13 cellular contexts compared by ENCODE assay signal in the genomic region with DNA sequence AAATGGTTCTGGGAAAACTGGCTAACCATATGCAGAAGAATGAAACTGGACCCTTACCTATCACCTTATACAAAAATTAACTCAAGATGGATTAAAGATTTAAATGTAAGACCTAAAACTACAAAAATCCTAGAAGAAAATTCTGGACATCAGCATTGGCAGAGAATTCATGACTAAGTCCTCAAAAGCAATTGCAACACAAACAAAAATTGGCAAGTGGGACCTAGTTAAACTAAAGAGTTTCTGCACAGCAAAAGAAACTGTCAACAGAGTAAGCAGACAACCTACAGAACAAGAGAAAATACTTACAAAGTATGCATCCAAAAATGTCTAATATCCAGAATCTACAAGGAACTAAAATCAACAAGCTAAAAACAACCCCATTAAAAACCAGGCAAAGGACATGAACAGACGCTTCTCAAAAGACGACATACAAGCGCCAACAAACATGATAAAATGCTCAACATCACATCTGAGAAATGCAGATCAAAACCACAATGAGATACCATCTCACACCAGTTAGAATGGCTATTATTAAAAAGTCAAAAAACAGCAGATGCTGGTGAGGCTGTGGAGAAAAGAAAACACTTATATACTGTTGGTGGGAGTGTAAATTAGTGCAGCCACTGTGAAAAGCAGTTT. TPM values are rescaled to one million over a fixed set of nuclear protein-coding genes. Genes with fewer than 3 reads are reported as not detected.
DNase-seq lines count a peak whose midpoint lies in the region; ATAC-seq and TF ChIP-seq lines count a peak whose summit lies in the region.
"Not testable (repeated sequence)": the region's sequence is repeated elsewhere in the genome, so short reads cannot be mapped to it uniquely, and the experiment has no call there.
"Had no signal": no experiment of that assay in that cellular context is flagged by ENCODE, and none has a peak within 500 bp of the region (broad histone marks: within the 10 kb centered on the region; RNA-seq: fewer than 3 reads in every experiment).

No MANE protein-coding gene starts in this region.

- not testable (repeated sequence) for ATAC-seq in CD4-positive, CD25-positive, alpha-beta regulatory T cell (ENCODE audit: low read depth in 2 of 2); activated CD8-positive, alpha-beta T cell treated with anti-CD3 and anti-CD28 coated beads for 36 hours; central memory CD8-positive, alpha-beta T cell (replicated peaks; ENCODE audit: extremely low read depth, poor library complexity, severe bottlenecking); natural killer cell

- H3K4me1 ChIP-seq in CD4-positive, CD25-positive, alpha-beta regulatory T cell (ENCODE audit: control insufficient read depth, insufficient read depth, low read length, poor library complexity, severe bottlenecking) = peaks cover 34% of the 10 kb centered on the region
- H3K4me1 ChIP-seq in HEK293 (ENCODE audit: control insufficient read depth, insufficient read depth, low read length) = not testable (repeated sequence)

- POLR2A ChIA-PET in HEK293 (lab: Yijun Ruan, JAX) = interaction anchor here (1.1 kb wide), 1 partner anchor 16 kb away, joined by 5 read pairs; no protein-coding TSS in a partner anchor
- POLR2A ChIA-PET in activated CD8-positive, alpha-beta T cell treated with anti-CD3 and anti-CD28 coated beads for 36 hours (lab: Charles Lee) = not testable (repeated sequence)

- CTCF ChIA-PET in HEK293 (lab: Yijun Ruan, JAX) = interaction anchor here (2.0 to 3.0 kb wide), 2 partner anchors 9 to 25 kb away, joined by 5 to 17 read pairs; no protein-coding TSS in a partner anchor
- CTCF ChIA-PET in activated CD8-positive, alpha-beta T cell treated with anti-CD3 and anti-CD28 coated beads for 36 hours (lab: Charles Lee) = interaction anchor here (2.1 to 4.5 kb wide), 2 partner anchors 8 to 19 kb away, joined by 6 to 34 read pairs; partner anchors contain the start of gene EOLA1

- not testable (repeated sequence) for H3K36me3 ChIP-seq in CD4-positive, CD25-positive, alpha-beta regulatory T cell (ENCODE audit: control insufficient read depth, insufficient read depth, low read length); HEK293 (ENCODE audit: control insufficient read depth in 2 of 2, insufficient read depth in 1 of 2, low read length in 2 of 2)

- TF ChIP-seq CTCF in HEK293 (tag by site-specific recombination; IDR thresholded peaks at IDR 0.05); activated CD8-positive, alpha-beta T cell treated with anti-CD3 and anti-CD28 coated beads for 36 hours (IDR thresholded peaks at IDR 0.05); fibroblast of pulmonary artery (IDR thresholded peaks at IDR 0.05; ENCODE audit: low read length, missing control alignments); natural killer cell (IDR thresholded peaks at IDR 0.05): not testable (repeated sequence)

- H3K9me3 ChIP-seq in CD4-positive, CD25-positive, alpha-beta regulatory T cell (ENCODE audit: control insufficient read depth in 2 of 2, low read length in 2 of 2); HEK293 (ENCODE audit: control insufficient read depth, insufficient read depth, low read depth, low read length): not testable (repeated sequence)

- intact Hi-C loops in activated CD8-positive, alpha-beta T cell treated with anti-CD3 and anti-CD28 coated beads for 36 hours (cut with micrococcal nuclease); natural killer cell (cut with micrococcal nuclease): not testable (repeated sequence)

- H3K27ac ChIP-seq in CD4-positive, CD25-positive, alpha-beta regulatory T cell (ENCODE audit: insufficient read depth, low read length, poor library complexity, severe bottlenecking) = peak overlapping the region; percentile 73
- H3K27ac ChIP-seq in HEK293 (ENCODE audit: extremely low read depth, low read depth, low read length) = not testable (repeated sequence)

- H3K36me3 Mint-ChIP-seq in CD4-positive, CD25-positive, alpha-beta regulatory T cell; activated CD8-positive, alpha-beta T cell treated with anti-CD3 and anti-CD28 coated beads for 36 hours (ENCODE audit: low read depth); activated naive CD4-positive, alpha-beta T cell treated with anti-CD3 and anti-CD28 coated beads, Interleukin-2, amount 50 U/mL, for 24 hours; natural killer cell: not testable (repeated sequence)
- peaks cover 17% of the 10 kb centered on the region for H3K36me3 Mint-ChIP-seq in T-helper 1 cell treated with Interleukin-12 subunit alpha and Interleukin-12 subunit beta and Interleukin-4 antibody, amounts not matched to agents 30 μg/mL and 1 μg/mL, for 36 hours (ENCODE audit: low read depth)
- H3K36me3 Mint-ChIP-seq in central memory CD8-positive, alpha-beta T cell (ENCODE audit: insufficient read depth) = peaks cover 15% of the 10 kb centered on the region

- H3K4me3 ChIP-seq in CD4-positive, CD25-positive, alpha-beta regulatory T cell (ENCODE audit: low read depth, low read length) = peak overlapping the region; percentile 84
- H3K4me3 ChIP-seq in HEK293 (ENCODE audit: low read depth, low read length); fibroblast of pulmonary artery (replicated peaks; ENCODE audit: low read depth, low read length): not testable (repeated sequence)

- H3K27ac Mint-ChIP-seq in CD4-positive, CD25-positive, alpha-beta regulatory T cell = peak overlapping the region; percentile 39 to 93 (median 63)
- H3K27ac Mint-ChIP-seq in T-helper 1 cell treated with Interleukin-12 subunit alpha and Interleukin-12 subunit beta and Interleukin-4 antibody, amounts not matched to agents 30 μg/mL and 1 μg/mL, for 36 hours = not testable (repeated sequence)
- peak overlapping the region; percentile 18 for H3K27ac Mint-ChIP-seq in activated CD8-positive, alpha-beta T cell treated with anti-CD3 and anti-CD28 coated beads for 36 hours
- peak overlapping the region; percentile 23 for H3K27ac Mint-ChIP-seq in activated naive CD4-positive, alpha-beta T cell treated with anti-CD3 and anti-CD28 coated beads, Interleukin-2, amount 50 U/mL, for 24 hours
- H3K27ac Mint-ChIP-seq in central memory CD8-positive, alpha-beta T cell (ENCODE audit: low read depth) = peak overlapping the region; percentile 94
- peak overlapping the region; percentile 68 to 87 for H3K27ac Mint-ChIP-seq in natural killer cell

- H3K27me3 ChIP-seq in CD4-positive, CD25-positive, alpha-beta regulatory T cell (ENCODE audit: control insufficient read depth, insufficient read depth, low read length) = not testable (repeated sequence)

- H3K9me3 Mint-ChIP-seq in CD4-positive, CD25-positive, alpha-beta regulatory T cell; T-helper 1 cell treated with Interleukin-12 subunit alpha and Interleukin-12 subunit beta and Interleukin-4 antibody, amounts not matched to agents 30 μg/mL and 1 μg/mL, for 36 hours; activated CD8-positive, alpha-beta T cell treated with anti-CD3 and anti-CD28 coated beads for 36 hours; activated naive CD4-positive, alpha-beta T cell treated with anti-CD3 and anti-CD28 coated beads, Interleukin-2, amount 50 U/mL, for 24 hours; central memory CD8-positive, alpha-beta T cell; natural killer cell: not testable (repeated sequence)

- peak in 2 of 3 donors; percentile 37 to 39 for DNase-seq in CD4-positive, CD25-positive, alpha-beta regulatory T cell
- not testable (repeated sequence) for DNase-seq in activated CD8-positive, alpha-beta T cell treated with anti-CD3 and anti-CD28 coated beads for 36 hours; central memory CD8-positive, alpha-beta T cell (ENCODE audit: low spot score in 2 of 2); natural killer cell
- peak; percentile 46 for DNase-seq in fibroblast of pulmonary artery (ENCODE audit: low read depth)

- peak overlapping the region; percentile 66 to 91 (median 84) for H3K4me3 Mint-ChIP-seq in CD4-positive, CD25-positive, alpha-beta regulatory T cell
- H3K4me3 Mint-ChIP-seq in T-helper 1 cell treated with Interleukin-12 subunit alpha and Interleukin-12 subunit beta and Interleukin-4 antibody, amounts not matched to agents 30 μg/mL and 1 μg/mL, for 36 hours = peak overlapping the region; percentile 50
- peak overlapping the region; percentile 2 for H3K4me3 Mint-ChIP-seq in activated CD8-positive, alpha-beta T cell treated with anti-CD3 and anti-CD28 coated beads for 36 hours
- peak overlapping the region; percentile 33 for H3K4me3 Mint-ChIP-seq in activated naive CD4-positive, alpha-beta T cell treated with anti-CD3 and anti-CD28 coated beads, Interleukin-2, amount 50 U/mL, for 24 hours
- H3K4me3 Mint-ChIP-seq in central memory CD8-positive, alpha-beta T cell = peak overlapping the region; percentile 65
- H3K4me3 Mint-ChIP-seq in natural killer cell = peak overlapping the region; percentile 67

- peaks cover 14 to 59% (median 28%) of the 10 kb centered on the region in 4 donors for H3K4me1 Mint-ChIP-seq in CD4-positive, CD25-positive, alpha-beta regulatory T cell
- H3K4me1 Mint-ChIP-seq in T-helper 1 cell treated with Interleukin-12 subunit alpha and Interleukin-12 subunit beta and Interleukin-4 antibody, amounts not matched to agents 30 μg/mL and 1 μg/mL, for 36 hours (ENCODE audit: low read depth) = peaks cover 47% of the 10 kb centered on the region
- peaks cover 58% of the 10 kb centered on the region for H3K4me1 Mint-ChIP-seq in activated CD8-positive, alpha-beta T cell treated with anti-CD3 and anti-CD28 coated beads for 36 hours (ENCODE audit: low read depth)
- H3K4me1 Mint-ChIP-seq in activated naive CD4-positive, alpha-beta T cell treated with anti-CD3 and anti-CD28 coated beads, Interleukin-2, amount 50 U/mL, for 24 hours = peaks cover 33% of the 10 kb centered on the region
- H3K4me1 Mint-ChIP-seq in central memory CD8-positive, alpha-beta T cell = peaks cover 48% of the 10 kb centered on the region
- H3K4me1 Mint-ChIP-seq in natural killer cell = peaks cover 46 to 54% of the 10 kb centered on the region in 2 donors

- H3K27me3 Mint-ChIP-seq in CD4-positive, CD25-positive, alpha-beta regulatory T cell; T-helper 1 cell treated with Interleukin-12 subunit alpha and Interleukin-12 subunit beta and Interleukin-4 antibody, amounts not matched to agents 30 μg/mL and 1 μg/mL, for 36 hours (ENCODE audit: low read depth); activated CD8-positive, alpha-beta T cell treated with anti-CD3 and anti-CD28 coated beads for 36 hours; activated naive CD4-positive, alpha-beta T cell treated with anti-CD3 and anti-CD28 coated beads, Interleukin-2, amount 50 U/mL, for 24 hours; central memory CD8-positive, alpha-beta T cell; natural killer cell (ENCODE audit: low read depth in 2 of 2): not testable (repeated sequence)

RNA-seq across cellular contexts. Expression of gene IDS, which starts 15.7 kb away (rescaled TPM):
- 287 TPM for total RNA-seq in CD4-positive, CD25-positive, alpha-beta regulatory T cell
- polyA plus RNA-seq in CD4-positive, CD25-positive, alpha-beta regulatory T cell = 100 to 1,000 TPM; 116 to 147 (median 130) TPM
- total RNA-seq in activated CD8-positive, alpha-beta T cell treated with anti-CD3 and anti-CD28 coated beads for 36 hours = 10 to 100 TPM; 44.8 to 50.6 TPM
- 100 to 1,000 TPM; 286 to 344 (median 317) TPM for total RNA-seq in natural killer cell

RNA-seq across cellular contexts. Expression of gene EOLA1, which starts 20.1 kb away (rescaled TPM):
- 81.3 TPM for total RNA-seq in CD4-positive, CD25-positive, alpha-beta regulatory T cell
- polyA plus RNA-seq in CD4-positive, CD25-positive, alpha-beta regulatory T cell = 10 to 100 TPM; 25.6 to 37.7 (median 32.3) TPM
- 10 to 100 TPM; 60.3 to 60.7 TPM for total RNA-seq in activated CD8-positive, alpha-beta T cell treated with anti-CD3 and anti-CD28 coated beads for 36 hours
- total RNA-seq in natural killer cell = 10 to 100 TPM; 26.4 to 37.6 (median 36.7) TPM

RNA-seq across cellular contexts. Expression of gene HSFX3, which starts 29.0 kb away (rescaled TPM):
- not detected for total RNA-seq in CD4-positive, CD25-positive, alpha-beta regulatory T cell
- polyA plus RNA-seq in CD4-positive, CD25-positive, alpha-beta regulatory T cell = not detected
- not detected for total RNA-seq in activated CD8-positive, alpha-beta T cell treated with anti-CD3 and anti-CD28 coated beads for 36 hours
- not detected for total RNA-seq in natural killer cell
- total RNA-seq: H1, LHCN-M2, Peyer's patch, Right ventricle myocardium inferior had no signal
- polyA plus RNA-seq: BJ, H1 had no signal

Comparison
In these comparisons a context has a peak if more than half of its experiments do, and no peak if none do; other contexts are left out.
1. H3K4me3 Mint-ChIP-seq: peak in every context shown above with its lines; median percentile 84 in CD4-positive, CD25-positive, alpha-beta regulatory T cell; 67 in natural killer cell; 65 in central memory CD8-positive, alpha-beta T cell; 50 in T-helper 1 cell treated with Interleukin-12 subunit alpha and Interleukin-12 subunit beta and Interleukin-4 antibody, amounts not matched to agents 30 μg/mL and 1 μg/mL, for 36 hours; 33 in activated naive CD4-positive, alpha-beta T cell treated with anti-CD3 and anti-CD28 coated beads, Interleukin-2, amount 50 U/mL, for 24 hours; 2 in activated CD8-positive, alpha-beta T cell treated with anti-CD3 and anti-CD28 coated beads for 36 hours.